In the genomic region with DNA sequence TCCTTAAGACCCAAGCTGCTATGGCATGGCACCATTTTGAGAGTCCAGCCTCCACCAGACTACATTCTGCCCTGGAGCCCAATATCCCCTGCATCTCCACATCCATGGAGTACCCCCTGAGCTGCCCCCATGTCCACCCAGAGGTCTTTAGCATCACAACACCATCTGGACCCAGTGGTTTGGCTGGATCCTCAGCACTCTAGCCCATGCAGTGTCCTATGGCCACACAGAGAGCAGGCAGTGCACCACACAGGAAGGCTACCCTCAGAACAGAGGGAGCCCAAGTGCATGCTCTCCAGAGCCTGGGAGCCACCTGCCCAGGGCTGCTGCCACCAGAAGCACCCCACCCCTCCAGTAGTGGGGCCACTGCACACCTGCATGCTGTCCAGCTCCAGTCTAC, we compare ENCODE assay signal across 24 cellular contexts.
"Had no signal": no experiment of that assay in that cellular context is flagged by ENCODE, and none has a peak within 500 bp of the region (broad histone marks: within the 10 kb centered on the region; RNA-seq: fewer than 3 reads in every experiment).

No MANE protein-coding gene starts in this region.

- ATAC-seq: gastrocnemius medialis, heart right ventricle, left cardiac atrium, left lung, left ventricle myocardium superior, lower lobe of right lung, mucosa of descending colon had no signal

- H3K4me1 ChIP-seq: esophagus squamous epithelium, gastrocnemius medialis, heart right ventricle, left lung, lower lobe of right lung had no signal

- H3K9me3 ChIP-seq: gastrocnemius medialis, lower lobe of right lung had no signal

- FAIRE-seq: colon, endothelial cell of umbilical vein, islet of Langerhans, keratinocyte had no signal

- H3K4me3 ChIP-seq: coronary artery, dorsolateral prefrontal cortex, esophagus squamous epithelium, gastrocnemius medialis, heart right ventricle, left lung, lower lobe of right lung, mucosa of descending colon had no signal

- H3K27ac ChIP-seq: coronary artery, dorsolateral prefrontal cortex, esophagus squamous epithelium, gastrocnemius medialis, heart right ventricle, left lung, lower lobe of right lung had no signal

- DNase-seq: dermis blood vessel endothelial cell; dorsolateral prefrontal cortex; effector CD4-positive, alpha-beta T cell; effector memory CD4-positive, alpha-beta T cell; esophagus squamous epithelium; foreskin fibroblast; foreskin melanocyte; gastrocnemius medialis; glutamatergic neuron; head of caudate nucleus; heart right ventricle; hippocampal formation; left cardiac atrium; left lung; left ventricle myocardium superior; lower lobe of right lung; mesenchymal stem cell; mucosa of descending colon; naive B cell had no signal

- H3K27me3 ChIP-seq: dorsolateral prefrontal cortex, gastrocnemius medialis, heart right ventricle, left lung had no signal

- H3K36me3 ChIP-seq: esophagus squamous epithelium, gastrocnemius medialis, heart right ventricle, left lung, lower lobe of right lung had no signal
